Comparison of ENCODE assay signal across 8 cellular contexts in the genomic region with DNA sequence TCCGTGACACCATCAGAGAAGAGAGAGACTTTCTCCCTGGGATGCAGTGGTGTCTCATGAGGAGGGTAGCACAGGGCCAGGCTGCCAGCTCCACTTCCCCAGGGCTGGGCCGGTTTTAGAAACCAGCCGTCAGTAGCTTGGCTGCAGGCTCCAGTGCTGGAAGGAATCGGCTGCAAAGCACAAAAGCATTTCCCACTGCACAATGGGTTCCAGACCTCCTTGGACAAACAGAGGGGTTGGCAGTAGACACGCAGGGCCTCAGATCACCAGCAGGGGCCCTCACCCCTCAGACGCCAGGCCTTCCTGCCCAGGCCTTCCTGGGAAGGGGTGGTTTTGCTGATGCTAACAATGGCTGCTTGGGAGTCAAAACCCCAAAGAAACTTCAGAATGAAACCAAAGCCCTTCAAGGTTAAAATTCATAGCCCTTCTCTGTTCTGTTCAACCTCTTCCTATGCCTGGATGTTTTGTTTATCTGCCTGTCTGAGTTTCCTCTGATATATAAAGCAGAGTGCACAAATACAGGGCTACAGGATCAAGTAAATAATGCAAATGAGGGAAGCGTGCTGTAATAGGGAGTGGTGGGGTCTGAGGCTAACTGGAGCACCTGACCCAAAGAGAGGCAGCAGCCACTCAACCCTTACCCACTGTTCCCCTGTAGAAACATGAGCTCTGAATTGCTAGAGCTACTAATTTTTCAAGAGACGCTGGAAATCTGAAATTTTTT. TPM values are rescaled to one million over a fixed set of nuclear protein-coding genes. Genes with fewer than 3 reads are reported as not detected.
A peak's percentile ranks its signal among the peaks of the same experiment; 100 is the strongest.
DNase-seq lines count a peak whose midpoint lies in the region; ATAC-seq and TF ChIP-seq lines count a peak whose summit lies in the region.

No MANE protein-coding gene starts in this region.

- H3K4me3 ChIP-seq in cardiac fibroblast (replicated peaks in 1 of 2; ENCODE audit: low read depth in 2 of 2, low read length in 2 of 2), result no peak overlapping the region
- H3K4me3 ChIP-seq in lower lobe of right lung, result no peak overlapping the region

- intact Hi-C loops in lower lobe of right lung (cut with DNase I), result no loop called here

- TF ChIP-seq CTCF in LNCAP (IDR thresholded peaks at IDR 0.05) (0 out of 2 replicates have a peak, but pooled peaks have one; percentile 32), cardiac fibroblast (IDR thresholded peaks at IDR 0.05; ENCODE audit: low read depth, low read length) (peak; percentile 56), lower lobe of right lung (IDR thresholded peaks at IDR 0.05) (peak; percentile 63)

- ATAC-seq in lower lobe of right lung (peak; percentile 69 to 75), GM19452 (IDR thresholded peaks at IDR 0.05; ENCODE audit: unreplicated experiment) (no peak), HG03354 (IDR thresholded peaks at IDR 0.05; ENCODE audit: poor library complexity, severe bottlenecking, unreplicated experiment) (no peak)

- DNase-seq in NOMO-1 treated with DMSO at 0.1 percent for 48 hours (lab: John Stamatoyannopoulos, UW; ENCODE audit: unreplicated experiment) (peak; percentile 3), NOMO-1 (lab: John Stamatoyannopoulos, UW; ENCODE audit: unreplicated experiment in 2 of 2) (no peak), cardiac fibroblast (ENCODE audit: low read depth in 2 of 2) (peak; percentile 5 to 25), lower lobe of right lung (no peak), NCI-H774 (lab: John Stamatoyannopoulos, UW) (no peak)

- no peaks in the 10 kb centered on the region for H3K9me3 ChIP-seq in lower lobe of right lung

- no peak overlapping the region for H3K27ac ChIP-seq in lower lobe of right lung

- no peaks in the 10 kb centered on the region for H3K27me3 ChIP-seq in lower lobe of right lung (ENCODE audit: low read depth)

- no peaks in the 10 kb centered on the region for H3K36me3 ChIP-seq in lower lobe of right lung

- H3K4me1 ChIP-seq in lower lobe of right lung, result no peaks in the 10 kb centered on the region

RNA-seq across cellular contexts. Expression of a gene that starts 26.2 kb away (rescaled TPM):
- total RNA-seq in lower lobe of right lung, result not detected

Comparison
In these comparisons a context has a peak if more than half of its experiments do, and no peak if none do; other contexts are left out.
1. DNase-seq: peak in NOMO-1 treated with DMSO at 0.1 percent for 48 hours (single experiment) and cardiac fibroblast (2 of 2); none in NOMO-1 (0 of 2), lower lobe of right lung (single experiment) and NCI-H774 (single experiment).
2. ATAC-seq: peak in lower lobe of right lung (2 of 2); none in GM19452 (single experiment) and HG03354 (single experiment).
3. Peak in every context shown above with its lines, with median percentiles within 50 percentile points of each other: CTCF ChIP-seq.